Comparison of ENCODE assay signal across 17 cellular contexts in the genomic region with DNA sequence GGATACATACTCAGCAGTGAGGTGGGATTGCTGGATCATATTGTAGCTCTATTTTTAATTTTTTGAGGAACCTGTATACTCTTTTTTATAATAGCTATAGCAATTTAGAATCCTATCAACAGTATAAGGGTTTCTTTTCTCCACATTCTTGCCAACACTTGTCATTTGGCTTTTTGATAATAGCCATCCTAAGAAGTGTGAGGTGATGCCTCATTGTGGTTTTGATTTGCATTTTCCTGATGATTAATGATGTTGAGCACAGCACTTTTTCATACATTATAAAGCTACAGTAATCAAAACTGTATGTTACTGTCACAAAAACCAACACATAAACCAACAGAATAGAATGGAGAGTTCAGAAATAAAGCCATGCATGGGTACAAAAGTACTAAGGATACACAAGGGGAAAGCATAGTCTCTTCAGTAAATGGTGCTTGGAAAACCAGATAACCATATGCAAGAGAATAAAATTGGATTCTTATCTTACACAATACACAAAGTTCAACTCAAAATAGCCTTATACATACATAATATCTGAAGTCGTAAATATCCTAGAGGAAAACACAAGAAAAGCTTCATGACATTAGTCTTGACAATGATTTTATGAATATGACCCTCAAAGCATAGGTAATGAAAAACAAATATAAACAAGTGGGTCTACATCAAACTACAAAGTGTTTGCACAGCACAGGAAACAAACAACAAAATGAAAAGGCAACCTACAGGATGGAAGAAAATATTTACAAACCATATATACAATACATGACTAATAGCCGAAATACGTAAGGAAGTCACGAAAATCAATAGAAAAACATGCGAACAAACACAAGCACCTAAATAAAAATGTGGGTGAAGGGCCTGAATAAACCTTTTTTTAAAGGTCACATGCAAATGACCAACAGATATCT.
A peak's percentile ranks its signal among the peaks of the same experiment; 100 is the strongest.
DNase-seq lines count a peak whose midpoint lies in the region; ATAC-seq, FAIRE-seq and TF ChIP-seq lines count a peak whose summit lies in the region.
"Had no signal": no experiment of that assay in that cellular context is flagged by ENCODE, and none has a peak within 500 bp of the region (broad histone marks: within the 10 kb centered on the region; RNA-seq: fewer than 3 reads in every experiment).

No MANE protein-coding gene starts in this region.

- H3K9me3 ChIP-seq in T-helper 17 cell (ENCODE audit: control insufficient read depth, low read length, poor library complexity, severe bottlenecking): no peaks in the 10 kb centered on the region
- H3K9me3 ChIP-seq in OCI-LY7 (ENCODE audit: low read length): no peaks in the 10 kb centered on the region
- no peaks in the 10 kb centered on the region for H3K9me3 ChIP-seq in ascending aorta

- H3K79me2 ChIP-seq in OCI-LY7 (ENCODE audit: insufficient read depth, low read depth, low read length): no peaks in the 10 kb centered on the region

- H3K36me3 Mint-ChIP-seq in T-helper 17 cell (ENCODE audit: low read depth) (no peaks in the 10 kb centered on the region), nephron (ENCODE audit: low read depth) (no peaks in the 10 kb centered on the region)
- no peaks in the 10 kb centered on the region for H3K36me3 Mint-ChIP-seq in activated T-cell treated with anti-CD3 and anti-CD28 coated beads, Interleukin-2, amount 50 U/mL, for 4 hours (ENCODE audit: insufficient read depth)

- H3K4me1 ChIP-seq in OCI-LY7 (ENCODE audit: insufficient read depth, low read length, poor library complexity, severe bottlenecking) (no peaks in the 10 kb centered on the region), ascending aorta (no peaks in the 10 kb centered on the region)

- H3K4me2 ChIP-seq in OCI-LY7 (ENCODE audit: low read length): no peak overlapping the region
- H3K4me2 ChIP-seq: KMS-11 had no signal

- H3K27me3 ChIP-seq in ascending aorta: no peaks in the 10 kb centered on the region

- H3K9me2 ChIP-seq in OCI-LY7 (ENCODE audit: insufficient read depth, low read length): no peaks in the 10 kb centered on the region

- no peak overlapping the region for H2AFZ ChIP-seq in OCI-LY7 (ENCODE audit: low read length)

- DNase-seq in HTR-8/SVneo (ENCODE audit: insufficient read length, low spot score) (no peak), T-helper 17 cell (no peak), OCI-LY7 (ENCODE audit: low spot score) (no peak), ascending aorta (ENCODE audit: low spot score in 2 of 2) (no peak)
- no peak for DNase-seq in activated T-cell treated with anti-CD3 and anti-CD28 coated beads, Interleukin-2, amount 50 U/mL, for 4 hours
- DNase-seq: DMS153, MM.1S, NCI-H187 treated with DMSO at 0.1 percent for 48 hours, NCI-H446 treated with DMSO at 0.1 percent for 48 hours had no signal

- peaks cover 18% of the 10 kb centered on the region for H3K27me3 Mint-ChIP-seq in T-helper 17 cell
- H3K27me3 Mint-ChIP-seq in nephron (ENCODE audit: low read depth): no peaks in the 10 kb centered on the region
- peaks cover 7% of the 10 kb centered on the region for H3K27me3 Mint-ChIP-seq in activated T-cell treated with anti-CD3 and anti-CD28 coated beads, Interleukin-2, amount 50 U/mL, for 4 hours (ENCODE audit: low read depth)

- H3K27ac ChIP-seq in 22Rv1 (peak overlapping the region; percentile 87), OCI-LY7 (ENCODE audit: low read depth, low read length, poor library complexity, severe bottlenecking) (no peak overlapping the region), ascending aorta (no peak overlapping the region)
- H3K27ac ChIP-seq: C4-2B, KMS-11 had no signal

- H4K20me1 ChIP-seq in OCI-LY7 (ENCODE audit: insufficient read depth, low read length): no peaks in the 10 kb centered on the region

- intact Hi-C loops in OCI-LY7 (cut with micrococcal nuclease; ENCODE audit: unreplicated experiment) (no loop called here), ascending aorta (cut with DNase I) (no loop called here)

- no TSS peak for BruUV-seq in OCI-LY7 (replicated peaks; lab: Mats Ljungman, UMichigan)

- no peaks in the 10 kb centered on the region for H3K9me3 Mint-ChIP-seq in nephron
- H3K9me3 Mint-ChIP-seq in activated T-cell treated with anti-CD3 and anti-CD28 coated beads, Interleukin-2, amount 50 U/mL, for 4 hours: no peaks in the 10 kb centered on the region

- CTCF ChIA-PET in OCI-LY7 (lab: Charles Lee; ENCODE audit: unreplicated experiment): no interaction called here

- peaks cover 3% of the 10 kb centered on the region for H3K4me1 Mint-ChIP-seq in T-helper 17 cell
- H3K4me1 Mint-ChIP-seq in nephron: peaks cover 13% of the 10 kb centered on the region
- no peaks in the 10 kb centered on the region for H3K4me1 Mint-ChIP-seq in activated T-cell treated with anti-CD3 and anti-CD28 coated beads, Interleukin-2, amount 50 U/mL, for 4 hours (ENCODE audit: low read depth)

- no peaks in the 10 kb centered on the region for H3K36me3 ChIP-seq in OCI-LY7 (ENCODE audit: insufficient read depth, low read length)
- no peaks in the 10 kb centered on the region for H3K36me3 ChIP-seq in ascending aorta

- H3K4me3 Mint-ChIP-seq in T-helper 17 cell: peak overlapping the region; percentile 12
- no peak overlapping the region for H3K4me3 Mint-ChIP-seq in nephron
- no peak overlapping the region for H3K4me3 Mint-ChIP-seq in activated T-cell treated with anti-CD3 and anti-CD28 coated beads, Interleukin-2, amount 50 U/mL, for 4 hours

- H3K27ac Mint-ChIP-seq in T-helper 17 cell (peak overlapping the region; percentile 57), nephron (peak overlapping the region in 2 of 3 experiments; percentile 6 to 20)

- FAIRE-seq in HTR-8/SVneo (lab: Jason Lieb, UNC): peak; percentile 28
- FAIRE-seq: GM12891 had no signal

- POLR2A ChIA-PET in OCI-LY7 (lab: Charles Lee): no interaction called here

- ATAC-seq in T-helper 17 cell (no peak), GM21528 (IDR thresholded peaks at IDR 0.05; ENCODE audit: low FRiP score, unreplicated experiment) (no peak)
- ATAC-seq in activated T-cell treated with anti-CD3 and anti-CD28 coated beads, Interleukin-2, amount 50 U/mL, for 4 hours: no peak
- ATAC-seq: HCT116 had no signal

- no peak for TF ChIP-seq CTCF in 22Rv1 (IDR thresholded peaks at IDR 0.05)
- no peak for TF ChIP-seq CTCF in nephron (IDR thresholded peaks at IDR 0.05; ENCODE audit: unreplicated experiment in 3 of 3)
- no peak for TF ChIP-seq CTCF in OCI-LY7 (conservative IDR thresholded peaks at IDR 0.05; ENCODE audit: low read length)
- TF ChIP-seq CTCF in ascending aorta (IDR thresholded peaks at IDR 0.05): no peak

- H3K4me3 ChIP-seq in OCI-LY7 (ENCODE audit: low read depth, low read length, poor library complexity, severe bottlenecking) (no peak overlapping the region), ascending aorta (no peak overlapping the region)
- H3K4me3 ChIP-seq: SK-N-MC had no signal
